Comparison of ENCODE assay signal across 13 cellular contexts in the genomic region with DNA sequence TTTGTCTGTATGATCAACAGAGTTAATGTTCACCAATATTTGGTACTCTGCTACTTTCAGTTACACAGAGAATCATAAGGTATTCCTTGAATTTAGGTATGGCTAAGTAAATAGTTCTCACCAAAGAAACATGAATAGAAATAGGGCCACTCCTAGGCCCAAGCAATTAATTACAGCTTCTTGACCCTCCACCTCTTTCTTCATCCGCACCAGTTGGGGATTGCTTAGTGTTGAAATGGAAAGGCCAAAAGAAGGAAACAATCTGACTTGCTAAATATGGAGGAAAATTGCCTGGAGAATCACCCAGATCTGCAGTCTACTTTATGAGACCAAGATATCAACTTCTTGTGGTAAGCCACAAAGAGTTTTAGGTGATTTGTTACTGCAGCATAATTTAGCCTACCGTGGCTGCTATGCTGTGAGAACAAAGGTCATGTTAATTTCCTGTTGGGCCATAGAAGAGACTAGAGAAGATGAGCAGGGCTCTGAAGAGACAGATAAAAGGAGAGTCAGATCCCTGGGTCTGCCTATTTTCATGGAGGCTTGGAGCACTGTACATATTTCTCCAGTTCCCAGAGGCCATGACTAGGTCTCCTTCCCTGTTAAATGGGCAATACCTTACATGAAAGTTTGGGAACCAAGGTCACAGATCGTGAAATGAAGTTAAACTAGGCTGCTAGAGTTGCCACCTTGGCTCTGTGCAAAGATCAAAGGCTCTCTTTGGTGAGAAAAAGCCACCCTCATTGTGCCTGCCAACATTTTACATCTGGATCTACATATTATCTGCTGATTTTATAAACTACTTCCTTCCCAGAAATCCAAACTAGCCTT.
A peak's percentile ranks its signal among the peaks of the same experiment; 100 is the strongest.
DNase-seq lines count a peak whose midpoint lies in the region; ATAC-seq and TF ChIP-seq lines count a peak whose summit lies in the region.
"Had no signal": no experiment of that assay in that cellular context is flagged by ENCODE, and none has a peak within 500 bp of the region (broad histone marks: within the 10 kb centered on the region; RNA-seq: fewer than 3 reads in every experiment).

No MANE protein-coding gene starts in this region.

- no peaks in the 10 kb centered on the region for H3K27me3 ChIP-seq in cardiac muscle cell
- no peaks in the 10 kb centered on the region for H3K27me3 ChIP-seq in heart left ventricle

- DNase-seq in cardiac muscle cell (ENCODE audit: low read depth in 1 of 2, low spot score in 1 of 2): peak in 1 of 2 donors; percentile 18
- no peak for DNase-seq in heart left ventricle
- DNase-seq in SW480 (ENCODE audit: low spot score): peak; percentile 33
- peak; percentile 69 for DNase-seq in choroid plexus epithelial cell (ENCODE audit: low read depth)
- no peak for DNase-seq in DMS 273 (lab: John Stamatoyannopoulos, UW; ENCODE audit: unreplicated experiment)
- no peak for DNase-seq in AML-193 (lab: John Stamatoyannopoulos, UW)
- no peak for DNase-seq in HEK293T (ENCODE audit: extremely low spot score)
- DNase-seq: activated CD8-positive, alpha-beta memory T cell treated with anti-CD3 and anti-CD28 coated beads, Interleukin-2, amount 50 U/mL, for 48 hours; head of caudate nucleus; NCI-H1105; NCI-H510A had no signal

- CTCF ChIA-PET in HEK293T (lab: Yijun Ruan, JAX): no interaction called here

- POLR2A ChIA-PET in HEK293T (lab: Yijun Ruan, JAX): no interaction called here

- no peaks in the 10 kb centered on the region for H3K9me3 ChIP-seq in cardiac muscle cell (ENCODE audit: low read depth)
- H3K9me3 ChIP-seq in heart left ventricle: peaks cover 0 to 2% (median 0%) of the 10 kb centered on the region in 12 donors

- H3K4me3 ChIP-seq in cardiac muscle cell (no peak overlapping the region), heart left ventricle (no peak overlapping the region), choroid plexus epithelial cell (ENCODE audit: low read depth, low read length) (no peak overlapping the region)

- peaks cover 10% of the 10 kb centered on the region for H3K4me1 ChIP-seq in cardiac muscle cell (ENCODE audit: low read depth)
- H3K4me1 ChIP-seq in heart left ventricle: no peaks in the 10 kb centered on the region

- ATAC-seq in heart left ventricle (no peak), GM19351 (IDR thresholded peaks at IDR 0.05; ENCODE audit: unreplicated experiment) (no peak)
- ATAC-seq: HCT116 had no signal

- H3K27ac ChIP-seq in cardiac muscle cell: peak overlapping the region; percentile 24
- peak overlapping the region in 1 of 12 donors; percentile 2 for H3K27ac ChIP-seq in heart left ventricle

- no peak for TF ChIP-seq POLR2A in heart left ventricle (IDR thresholded peaks at IDR 0.05)

- 69 to 77% (median 75%) methylated on average over 3 of the region's 3 CpGs for WGBS in heart left ventricle, 4 donors

- H3K36me3 ChIP-seq in cardiac muscle cell (no peaks in the 10 kb centered on the region), heart left ventricle (no peaks in the 10 kb centered on the region)

- TF ChIP-seq CTCF in cardiac muscle cell (IDR thresholded peaks at IDR 0.05; ENCODE audit: low read depth, low read length) (no peak), heart left ventricle (IDR thresholded peaks at IDR 0.05) (no peak), choroid plexus epithelial cell (conservative IDR thresholded peaks at IDR 0.05; ENCODE audit: low read depth, low read length) (no peak)

- intact Hi-C loops in heart left ventricle (cut with DNase I): no loop called here

TF ChIP-seq in HEK293T, 16 proteins besides CTCF, POLR2A, EP300 and RAD21:
- TF ChIP-seq SP1 (IDR thresholded peaks at IDR 0.05) (no peak), BHLHE40 (IDR thresholded peaks at IDR 0.05; ENCODE audit: borderline replicate concordance) (no peak), FOXM1 (IDR thresholded peaks at IDR 0.05; ENCODE audit: borderline replicate concordance) (no peak), NFRKB (IDR thresholded peaks at IDR 0.05) (no peak), SUZ12 (IDR thresholded peaks at IDR 0.05) (no peak), FOXK2 (IDR thresholded peaks at IDR 0.05) (no peak), ARNT (IDR thresholded peaks at IDR 0.05) (no peak), FOXA1 (IDR thresholded peaks at IDR 0.05) (no peak), L3MBTL2 (conservative IDR thresholded peaks at IDR 0.05) (no peak), CTBP1 (IDR thresholded peaks at IDR 0.05; ENCODE audit: borderline replicate concordance) (no peak)

Comparison
In these comparisons a context has a peak if more than half of its experiments do, and no peak if none do; other contexts are left out.
1. DNase-seq: peak in SW480 (single experiment) and choroid plexus epithelial cell (single experiment); none in heart left ventricle (0 of 5), DMS 273 (single experiment), AML-193 (0 of 2) and HEK293T (single experiment).